Comparison of ENCODE assay signal across 8 cellular contexts in the genomic region with DNA sequence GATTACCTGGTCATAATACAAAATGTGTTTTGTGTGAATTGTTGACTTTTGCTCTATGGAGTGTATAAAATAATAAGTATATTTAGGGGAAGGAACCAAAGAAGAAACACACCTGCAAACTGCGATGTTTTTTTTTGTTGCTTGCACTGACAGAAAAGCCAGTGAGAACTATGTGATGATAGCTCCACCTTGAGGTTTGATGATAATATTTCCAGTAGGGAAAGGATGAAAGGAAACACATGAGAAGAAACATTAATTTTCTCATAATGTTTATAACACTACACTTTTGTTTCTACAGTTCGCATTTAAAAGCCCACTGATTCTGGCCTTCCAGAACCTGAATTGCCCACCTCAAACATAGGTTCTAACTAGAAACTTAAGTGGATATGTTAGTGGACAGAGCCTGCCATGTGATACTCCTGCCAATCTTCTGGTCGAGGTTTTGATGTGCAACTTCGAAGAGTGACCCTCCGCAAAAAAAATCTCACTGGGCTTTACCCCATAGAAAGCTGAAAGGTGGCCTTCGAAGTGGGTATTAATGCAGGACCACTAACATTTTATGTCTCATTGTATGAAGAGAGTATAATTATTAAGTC.
DNase-seq lines count a peak whose midpoint lies in the region; ATAC-seq and TF ChIP-seq lines count a peak whose summit lies in the region.

No MANE protein-coding gene starts in this region.

- no peak overlapping the region for H3K4me3 Mint-ChIP-seq in activated T-cell treated with anti-CD3 and anti-CD28 coated beads, Interleukin-2, amount 50 U/mL, for 24 hours

- no peaks in the 10 kb centered on the region for H3K9me3 Mint-ChIP-seq in activated T-cell treated with anti-CD3 and anti-CD28 coated beads, Interleukin-2, amount 50 U/mL, for 24 hours

- no peak overlapping the region for H3K9ac ChIP-seq in KMS-11

- WGBS in heart right ventricle, 2 donors = 46 to 51% methylated on average over 6 of the region's 6 CpGs
- WGBS in transverse colon (ENCODE audit: low coverage in 1 of 2), 2 donors = 50 to 58% methylated on average over 6 of the region's 6 CpGs

- no peak overlapping the region for H3K4me2 ChIP-seq in KMS-11

- no peak for TF ChIP-seq POLR2A in transverse colon (IDR thresholded peaks at IDR 0.05)

- TF ChIP-seq EP300 in transverse colon (IDR thresholded peaks at IDR 0.05; ENCODE audit: low read depth) = no peak

- H3K9me3 ChIP-seq in heart right ventricle = no peaks in the 10 kb centered on the region
- no peaks in the 10 kb centered on the region for H3K9me3 ChIP-seq in transverse colon

- H3K36me3 ChIP-seq in KMS-11 (ENCODE audit: insufficient read depth) (no peaks in the 10 kb centered on the region), heart right ventricle (no peaks in the 10 kb centered on the region), transverse colon (no peaks in the 10 kb centered on the region)

- H3K27me3 ChIP-seq in KMS-11 (ENCODE audit: insufficient read depth, low read depth) = no peaks in the 10 kb centered on the region
- H3K27me3 ChIP-seq in heart right ventricle = no peaks in the 10 kb centered on the region
- no peaks in the 10 kb centered on the region for H3K27me3 ChIP-seq in transverse colon

- H3K27ac ChIP-seq in KMS-11 = no peak overlapping the region
- no peak overlapping the region for H3K27ac ChIP-seq in heart right ventricle
- no peak overlapping the region for H3K27ac ChIP-seq in transverse colon

- no peak overlapping the region for H2AFZ ChIP-seq in KMS-11 (ENCODE audit: low read depth)

- H3K4me1 Mint-ChIP-seq in activated T-cell treated with anti-CD3 and anti-CD28 coated beads, Interleukin-2, amount 50 U/mL, for 24 hours (ENCODE audit: low read depth) = no peaks in the 10 kb centered on the region

- in situ Hi-C loops in SK-MEL-5 (cut with HindIII; ENCODE audit: low pct_unique_long_range_greater_than_20kb, low sequenced_read_pairs) = no loop called here
- in situ Hi-C loops in transverse colon (cut with MboI; ENCODE audit: low pct_ligation_motif_present in 1 of 4, low pct_unique_long_range_greater_than_20kb in 1 of 4, low sequenced_read_pairs in 3 of 4) = loop anchor here in 2 of 4 donors (25.0 kb wide), 2 partner anchors 596 to 771 kb away; no protein-coding TSS in a partner anchor

- H3K4me1 ChIP-seq in KMS-11 (ENCODE audit: low read depth, poor library complexity, severe bottlenecking) (no peaks in the 10 kb centered on the region), heart right ventricle (peaks cover 0 to 4% (median 0%) of the 10 kb centered on the region in 9 donors), transverse colon (no peaks in the 10 kb centered on the region)

- TF ChIP-seq CTCF in KMS-11 (conservative IDR thresholded peaks at IDR 0.05; ENCODE audit: low read depth, low read length) (peak; percentile 47), heart right ventricle (IDR thresholded peaks at IDR 0.05) (peak; percentile 11 to 62 (median 50)), transverse colon (IDR thresholded peaks at IDR 0.05) (peak; percentile 34 to 60 (median 42))

- H3K79me2 ChIP-seq in KMS-11 (ENCODE audit: insufficient read depth, low read depth) = no peaks in the 10 kb centered on the region

- intact Hi-C loops in heart right ventricle (cut with DNase I) (loop anchor here in 9 of 10 donors (2.0 to 10.0 kb wide), 9 partner anchors 333 to 611 kb away; partner anchors contain the start of gene SPHKAP (in 4 of the 9)), transverse colon (cut with DNase I; ENCODE audit: low total_unique reads) (no loop called here)

- no peaks in the 10 kb centered on the region for H3K36me3 Mint-ChIP-seq in activated T-cell treated with anti-CD3 and anti-CD28 coated beads, Interleukin-2, amount 50 U/mL, for 24 hours (ENCODE audit: low read depth)

- H3K27ac Mint-ChIP-seq in activated T-cell treated with anti-CD3 and anti-CD28 coated beads, Interleukin-2, amount 50 U/mL, for 24 hours = no peak overlapping the region

- H3K27me3 Mint-ChIP-seq in activated T-cell treated with anti-CD3 and anti-CD28 coated beads, Interleukin-2, amount 50 U/mL, for 24 hours = no peaks in the 10 kb centered on the region

- no peak overlapping the region for H3K4me3 ChIP-seq in KMS-11 (IDR thresholded peaks at IDR 0.05; ENCODE audit: insufficient read depth, low read depth, low read length)
- H3K4me3 ChIP-seq in heart right ventricle = no peak overlapping the region
- H3K4me3 ChIP-seq in transverse colon = no peak overlapping the region

- ATAC-seq in heart right ventricle (peak in 4 of 8 donors; percentile 58 to 68 (median 64)), GM19324 (IDR thresholded peaks at IDR 0.05; ENCODE audit: low FRiP score, unreplicated experiment) (no peak)

- H4K20me1 ChIP-seq in KMS-11 (ENCODE audit: insufficient read depth) = no peaks in the 10 kb centered on the region

- DNase-seq in DMS53 treated with DMSO at 0.1 percent for 48 hours (lab: John Stamatoyannopoulos, UW; ENCODE audit: unreplicated experiment) (peak; percentile 42), SK-MEL-5 (ENCODE audit: low read depth, low spot score) (peak; percentile 57), heart right ventricle (no peak), transverse colon (no peak)
- DNase-seq in activated T-cell treated with anti-CD3 and anti-CD28 coated beads, Interleukin-2, amount 50 U/mL, for 24 hours = no peak
- no peak for DNase-seq in activated CD8-positive, alpha-beta memory T cell treated with anti-CD3 and anti-CD28 coated beads for 24 hours

Comparison
In these comparisons a context has a peak if more than half of its experiments do, and no peak if none do; other contexts are left out.
1. DNase-seq: peak in DMS53 treated with DMSO at 0.1 percent for 48 hours (single experiment) and SK-MEL-5 (single experiment); none in heart right ventricle (0 of 2), transverse colon (single experiment), activated T-cell treated with anti-CD3 and anti-CD28 coated beads, Interleukin-2, amount 50 U/mL, for 24 hours (single experiment) and activated CD8-positive, alpha-beta memory T cell treated with anti-CD3 and anti-CD28 coated beads for 24 hours (single experiment).
2. Peak in every context shown above with its lines, with median percentiles within 50 percentile points of each other: CTCF ChIP-seq.